ENCODE assay signal across 9 cellular contexts in genomic region chr7:103988468-103989199, GRCh38. TPM values are rescaled to one million over a fixed set of nuclear protein-coding genes. Genes with fewer than 3 reads are reported as not detected.
A peak's percentile ranks its signal among the peaks of the same experiment; 100 is the strongest.
DNase-seq lines count a peak whose midpoint lies in the region; ATAC-seq and TF ChIP-seq lines count a peak whose summit lies in the region.
"Had no signal": no experiment of that assay in that cellular context is flagged by ENCODE, and none has a peak within 500 bp of the region (broad histone marks: within the 10 kb centered on the region; RNA-seq: fewer than 3 reads in every experiment).

No MANE protein-coding gene starts in this region.

- no peak for TF ChIP-seq CTCF in psoas muscle (IDR thresholded peaks at IDR 0.05)

- H3K4me1 ChIP-seq in psoas muscle, result no peaks in the 10 kb centered on the region

- peaks cover 5 to 62% (median 9%) of the 10 kb centered on the region in 3 donors for H3K27me3 ChIP-seq in psoas muscle (ENCODE audit: insufficient read depth in 3 of 3, low read length in 2 of 3)

- WGBS in psoas muscle, 3 donors, result 2 to 4% (median 3%) methylated on average over 37 of the region's 37 CpGs

- ATAC-seq in psoas muscle, result no peak
- no peak for ATAC-seq in GM21528 (IDR thresholded peaks at IDR 0.05; ENCODE audit: low FRiP score, unreplicated experiment)
- no peak for ATAC-seq in GM21576 (IDR thresholded peaks at IDR 0.05; ENCODE audit: unreplicated experiment)

- H3K9me3 ChIP-seq in psoas muscle, result no peaks in the 10 kb centered on the region

- peak; percentile 18 for DNase-seq in GM03348 (ENCODE audit: low spot score)
- peak; percentile 23 for DNase-seq in NCI-H2171 (lab: John Stamatoyannopoulos, UW)
- DNase-seq in fibroblast of peridontal ligament (ENCODE audit: extremely low read depth), result peak; percentile 5
- no peak for DNase-seq in psoas muscle
- DNase-seq in activated gamma-delta T cell treated with Interleukin-2 at 50 U/mL for 16 hours, result no peak
- DNase-seq in activated naive CD4-positive, alpha-beta T cell treated with Interleukin-2 at 50 U/mL for 16 hours, result no peak
- DNase-seq: NCI-H187 treated with DMSO at 0.1 percent for 48 hours had no signal

- intact Hi-C loops in psoas muscle (cut with DNase I), result no loop called here

- no peaks in the 10 kb centered on the region for H3K36me3 ChIP-seq in psoas muscle (ENCODE audit: insufficient read depth in 1 of 2, low read depth in 1 of 2)

- no peak overlapping the region for H3K27ac ChIP-seq in psoas muscle

- H3K4me3 ChIP-seq in psoas muscle, result peak overlapping the region; percentile 66

RNA-seq across cellular contexts. Expression of gene RELN, which starts 0.8 kb away (rescaled TPM):
- total RNA-seq in psoas muscle, result under 1 TPM; 0.14 to 0.43 (median 0.26) TPM
- under 1 TPM; 0.10 to 0.44 (median 0.39) TPM for polyA plus RNA-seq in psoas muscle

Comparison
In these comparisons a context has a peak if more than half of its experiments do, and no peak if none do; other contexts are left out.
1. DNase-seq: peak in GM03348 (single experiment), NCI-H2171 (single experiment) and fibroblast of peridontal ligament (single experiment); none in psoas muscle (0 of 2), activated gamma-delta T cell treated with Interleukin-2 at 50 U/mL for 16 hours (single experiment) and activated naive CD4-positive, alpha-beta T cell treated with Interleukin-2 at 50 U/mL for 16 hours (single experiment).